In the genomic region with DNA sequence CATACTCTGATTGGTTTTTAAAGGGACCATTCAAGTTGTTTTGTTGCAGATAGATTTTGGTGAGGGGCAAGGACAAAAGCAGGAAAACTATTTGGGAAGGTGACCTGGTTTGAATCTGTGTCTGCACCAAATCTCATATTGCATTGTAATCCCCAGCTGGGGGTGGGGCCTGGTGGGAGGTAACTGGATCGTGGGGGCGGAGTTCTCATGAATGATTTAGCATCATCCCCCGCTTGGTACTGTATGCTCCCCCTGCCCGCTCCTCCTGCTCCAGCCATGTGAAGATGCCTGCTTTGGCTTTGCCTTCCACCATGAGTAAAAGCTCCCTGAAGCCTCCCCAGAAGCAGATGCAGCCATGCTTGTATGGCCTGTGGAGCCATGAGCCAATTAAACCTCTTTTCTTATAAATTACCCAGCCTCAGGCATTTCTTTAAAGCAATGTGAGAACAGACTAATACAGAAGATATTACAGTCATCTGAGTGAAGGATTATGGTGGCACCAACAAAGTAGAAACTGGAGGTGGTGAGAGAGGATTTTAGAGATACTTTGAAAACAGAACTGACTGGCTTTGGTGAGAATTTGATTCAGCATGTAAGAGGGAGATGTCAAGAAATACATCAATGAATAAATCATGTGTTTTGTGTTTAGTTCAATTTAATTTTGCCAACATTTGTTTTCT, we compare ENCODE assay signal across 19 cellular contexts. TPM values are rescaled to one million over a fixed set of nuclear protein-coding genes. Genes with fewer than 3 reads are reported as not detected.
"Had no signal": no experiment of that assay in that cellular context is flagged by ENCODE, and none has a peak within 500 bp of the region (broad histone marks: within the 10 kb centered on the region; RNA-seq: fewer than 3 reads in every experiment).

No MANE protein-coding gene starts in this region.

- H3K4me3 Mint-ChIP-seq: activated CD4-positive, alpha-beta memory T cell treated with anti-CD3 and anti-CD28 coated beads for 36 hours; activated T-cell treated with anti-CD3 and anti-CD28 coated beads, Interleukin-2, amount 50 U/mL, for 4 hours; neural crest cell; stimulated activated naive CD8-positive, alpha-beta T cell treated with anti-CD3 and anti-CD28 coated beads, Interleukin-15, amount 100 ng/mL, for 72 hours; T-helper 2 cell treated with Interferon-gamma antibody and Interleukin-4, amounts not matched to agents 5 μg/mL and 100 μg/mL, for 36 hours had no signal

- H3K27me3 ChIP-seq: brain microvascular endothelial cell had no signal

- H3K9me3 ChIP-seq: spleen, upper lobe of right lung had no signal

- H3K27ac Mint-ChIP-seq: activated CD4-positive, alpha-beta memory T cell treated with anti-CD3 and anti-CD28 coated beads for 36 hours; stimulated activated naive CD8-positive, alpha-beta T cell treated with anti-CD3 and anti-CD28 coated beads, Interleukin-15, amount 100 ng/mL, for 72 hours; T-helper 2 cell treated with Interferon-gamma antibody and Interleukin-4, amounts not matched to agents 5 μg/mL and 100 μg/mL, for 36 hours had no signal

- H3K36me3 ChIP-seq: brain microvascular endothelial cell, spleen, upper lobe of right lung had no signal

- H3K4me1 Mint-ChIP-seq: neural crest cell; stimulated activated naive CD8-positive, alpha-beta T cell treated with anti-CD3 and anti-CD28 coated beads, Interleukin-15, amount 100 ng/mL, for 72 hours had no signal

- H3K4me1 ChIP-seq: spleen, upper lobe of right lung had no signal

- H3K9me3 Mint-ChIP-seq: activated CD4-positive, alpha-beta memory T cell treated with anti-CD3 and anti-CD28 coated beads for 36 hours; activated T-cell treated with anti-CD3 and anti-CD28 coated beads, Interleukin-2, amount 50 U/mL, for 4 hours; neural crest cell; T-helper 2 cell treated with Interferon-gamma antibody and Interleukin-4, amounts not matched to agents 5 μg/mL and 100 μg/mL, for 36 hours had no signal

- H3K4me3 ChIP-seq: lung, spleen, upper lobe of right lung had no signal

- ATAC-seq: foreskin keratinocyte; sciatic nerve; stimulated activated naive CD8-positive, alpha-beta T cell treated with anti-CD3 and anti-CD28 coated beads, Interleukin-15, amount 100 ng/mL, for 72 hours; upper lobe of right lung had no signal

- DNase-seq: activated CD4-positive, alpha-beta memory T cell treated with anti-CD3 and anti-CD28 coated beads for 36 hours; activated T-cell treated with anti-CD3 and anti-CD28 coated beads, Interleukin-2, amount 50 U/mL, for 4 hours; anterior cingulate cortex; brain microvascular endothelial cell; effector CD8-positive, alpha-beta T cell; foreskin keratinocyte; midbrain; spleen; stimulated activated naive CD8-positive, alpha-beta T cell treated with anti-CD3 and anti-CD28 coated beads, Interleukin-15, amount 100 ng/mL, for 72 hours; SW 1271; upper lobe of right lung had no signal

- H3K27ac ChIP-seq: brain microvascular endothelial cell, foreskin keratinocyte, spleen, upper lobe of right lung had no signal

RNA-seq across cellular contexts. Expression of a gene that starts 14.4 kb away (rescaled TPM):
- total RNA-seq: foreskin keratinocyte, myocyte, neural crest cell, osteocyte, pulmonary artery endothelial cell, sciatic nerve, temporal lobe, upper lobe of right lung had no signal
- polyA plus RNA-seq: foreskin keratinocyte had no signal
